ENCODE assay signal across 14 cellular contexts in the genomic region with DNA sequence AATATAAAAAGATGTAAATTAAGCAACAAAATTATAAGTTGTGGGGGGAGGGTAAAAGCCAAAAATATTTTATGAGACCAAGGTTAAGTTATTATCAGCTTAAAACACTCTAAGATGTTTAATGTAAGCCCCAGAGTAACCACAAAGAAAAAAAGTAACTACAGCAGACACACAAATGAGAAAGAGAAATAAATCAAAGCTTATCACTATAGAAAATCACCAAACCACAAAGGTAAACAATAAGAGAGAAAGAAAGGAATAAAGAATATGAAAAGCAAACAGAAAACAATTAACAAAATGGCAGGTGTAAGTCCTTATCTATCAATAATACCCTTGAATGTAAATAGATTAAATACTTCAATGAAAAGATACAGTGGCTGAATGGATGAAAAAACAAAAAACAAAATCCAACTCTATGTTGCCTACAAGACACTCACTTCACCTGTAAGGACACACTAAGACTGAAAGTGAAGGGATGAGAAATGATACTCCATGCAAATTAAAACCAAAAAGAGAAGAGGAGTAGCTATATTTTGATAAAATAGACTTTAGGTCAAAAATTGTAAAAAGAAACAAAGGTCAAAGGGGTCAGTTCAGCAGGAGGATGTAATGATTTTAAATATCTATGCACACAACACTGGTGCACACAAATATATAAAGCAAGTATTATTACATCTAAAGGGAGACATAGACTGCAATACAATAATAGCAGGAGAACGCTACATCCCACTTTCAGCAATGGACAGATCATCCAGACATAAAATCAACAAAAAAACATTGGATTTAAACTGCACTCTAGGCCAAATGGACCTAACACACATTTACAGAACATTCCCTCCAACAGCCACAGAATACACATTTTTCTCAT.
DNase-seq lines count a peak whose midpoint lies in the region; ATAC-seq, FAIRE-seq and TF ChIP-seq lines count a peak whose summit lies in the region.
"Had no signal": no experiment of that assay in that cellular context is flagged by ENCODE, and none has a peak within 500 bp of the region (broad histone marks: within the 10 kb centered on the region; RNA-seq: fewer than 3 reads in every experiment).

No MANE protein-coding gene starts in this region.

- H3K36me3 Mint-ChIP-seq in activated T-helper 1 cell treated with anti-CD3 and anti-CD28 coated beads, Interleukin-12 subunit alpha, Interleukin-12 subunit beta, Interleukin-2, Interleukin-4 antibody, amounts not matched to agents 30 ng/mL and 10 ng/mL and 1 ng/mL, durations not matched to agents 14 hours and 24 hours and 36 hours (ENCODE audit: low read depth) = peaks cover 36% of the 10 kb centered on the region
- peaks cover 56% of the 10 kb centered on the region for H3K36me3 Mint-ChIP-seq in mesothelial cell of epicardium

- H3K27me3 Mint-ChIP-seq in activated T-helper 1 cell treated with anti-CD3 and anti-CD28 coated beads, Interleukin-12 subunit alpha, Interleukin-12 subunit beta, Interleukin-2, Interleukin-4 antibody, amounts not matched to agents 30 ng/mL and 10 ng/mL and 1 ng/mL, durations not matched to agents 14 hours and 24 hours and 36 hours (ENCODE audit: insufficient read depth) = no peaks in the 10 kb centered on the region
- no peaks in the 10 kb centered on the region for H3K27me3 Mint-ChIP-seq in mesothelial cell of epicardium (ENCODE audit: low read depth)

- DNase-seq in activated T-helper 1 cell treated with anti-CD3 and anti-CD28 coated beads, Interleukin-12 subunit alpha, Interleukin-12 subunit beta, Interleukin-2, Interleukin-4 antibody, amounts not matched to agents 30 ng/mL and 10 ng/mL and 1 ng/mL, durations not matched to agents 14 hours and 24 hours and 36 hours (ENCODE audit: low spot score) = no peak
- DNase-seq in mesothelial cell of epicardium (ENCODE audit: low spot score in 2 of 2, unreplicated experiment in 2 of 2) = no peak
- DNase-seq in activated naive CD4-positive, alpha-beta T cell treated with anti-CD3 and anti-CD28 coated beads, Interleukin-2, amount 50 U/mL, for 16 hours = no peak
- DNase-seq: activated CD4-positive, alpha-beta T cell treated with anti-CD3 and anti-CD28 coated beads for 4 hours; activated T-cell treated with anti-CD3 and anti-CD28 coated beads, Interleukin-2, amount 50 U/mL, for 4 hours; left ventricle myocardium superior; NCI-H510A; stimulated activated CD4-positive, alpha-beta T cell treated with anti-CD3 and anti-CD28 coated beads, Interleukin-1b, Interleukin-23, amount 100 ng/mL, for 48 hours; trophoblast cell had no signal

- intact Hi-C loops in activated T-helper 1 cell treated with anti-CD3 and anti-CD28 coated beads, Interleukin-12 subunit alpha, Interleukin-12 subunit beta, Interleukin-2, Interleukin-4 antibody, amounts not matched to agents 30 ng/mL and 10 ng/mL and 1 ng/mL, durations not matched to agents 14 hours and 24 hours and 36 hours (cut with micrococcal nuclease) = loop anchor here (5.0 kb wide), 1 partner anchor 34 kb away; no protein-coding TSS in a partner anchor

- peak overlapping the region; percentile 1 for H3K27ac Mint-ChIP-seq in activated T-helper 1 cell treated with anti-CD3 and anti-CD28 coated beads, Interleukin-12 subunit alpha, Interleukin-12 subunit beta, Interleukin-2, Interleukin-4 antibody, amounts not matched to agents 30 ng/mL and 10 ng/mL and 1 ng/mL, durations not matched to agents 14 hours and 24 hours and 36 hours
- H3K27ac Mint-ChIP-seq in mesothelial cell of epicardium = no peak overlapping the region

- H3K9me3 Mint-ChIP-seq in activated T-helper 1 cell treated with anti-CD3 and anti-CD28 coated beads, Interleukin-12 subunit alpha, Interleukin-12 subunit beta, Interleukin-2, Interleukin-4 antibody, amounts not matched to agents 30 ng/mL and 10 ng/mL and 1 ng/mL, durations not matched to agents 14 hours and 24 hours and 36 hours = no peaks in the 10 kb centered on the region
- peaks cover 48% of the 10 kb centered on the region for H3K9me3 Mint-ChIP-seq in mesothelial cell of epicardium

- H3K4me1 Mint-ChIP-seq in activated T-helper 1 cell treated with anti-CD3 and anti-CD28 coated beads, Interleukin-12 subunit alpha, Interleukin-12 subunit beta, Interleukin-2, Interleukin-4 antibody, amounts not matched to agents 30 ng/mL and 10 ng/mL and 1 ng/mL, durations not matched to agents 14 hours and 24 hours and 36 hours (ENCODE audit: low read depth) = peaks cover 33% of the 10 kb centered on the region
- H3K4me1 Mint-ChIP-seq in mesothelial cell of epicardium = no peaks in the 10 kb centered on the region

- H3K4me3 Mint-ChIP-seq in activated T-helper 1 cell treated with anti-CD3 and anti-CD28 coated beads, Interleukin-12 subunit alpha, Interleukin-12 subunit beta, Interleukin-2, Interleukin-4 antibody, amounts not matched to agents 30 ng/mL and 10 ng/mL and 1 ng/mL, durations not matched to agents 14 hours and 24 hours and 36 hours = no peak overlapping the region
- no peak overlapping the region for H3K4me3 Mint-ChIP-seq in mesothelial cell of epicardium
- H3K4me3 Mint-ChIP-seq: activated T-cell treated with anti-CD3 and anti-CD28 coated beads, Interleukin-2, amount 50 U/mL, for 4 hours had no signal

- FAIRE-seq in G401.6 (lab: Jason Lieb, UNC) = peak; percentile 11

- no peak for TF ChIP-seq CTCF in mesothelial cell of epicardium (IDR thresholded peaks at IDR 0.05; ENCODE audit: unreplicated experiment)

- ATAC-seq in GM19035 (IDR thresholded peaks at IDR 0.05; ENCODE audit: unreplicated experiment) = peak; percentile 59
- peak; percentile 72 for ATAC-seq in HG03378 (IDR thresholded peaks at IDR 0.05; ENCODE audit: unreplicated experiment)
- no peak for ATAC-seq in HG03196 (IDR thresholded peaks at IDR 0.05; ENCODE audit: unreplicated experiment)
- ATAC-seq in HG03175 (IDR thresholded peaks at IDR 0.05; ENCODE audit: unreplicated experiment) = no peak
- ATAC-seq: activated T-cell treated with anti-CD3 and anti-CD28 coated beads, Interleukin-2, amount 50 U/mL, for 4 hours; left ventricle myocardium superior had no signal

Comparison
In these comparisons a context has a peak if more than half of its experiments do, and no peak if none do; other contexts are left out.
1. ATAC-seq: peak in GM19035 (single experiment) and HG03378 (single experiment); none in HG03196 (single experiment) and HG03175 (single experiment).